ENCODE assay signal across 19 cellular contexts in genomic region chr2:170229744-170230143, GRCh38. TPM values are rescaled to one million over a fixed set of nuclear protein-coding genes. Genes with fewer than 3 reads are reported as not detected.
DNase-seq lines count a peak whose midpoint lies in the region; ATAC-seq, FAIRE-seq and TF ChIP-seq lines count a peak whose summit lies in the region.
"Had no signal": no experiment of that assay in that cellular context is flagged by ENCODE, and none has a peak within 500 bp of the region (broad histone marks: within the 10 kb centered on the region; RNA-seq: fewer than 3 reads in every experiment).

No MANE protein-coding gene starts in this region.

- no peak overlapping the region for H2AFZ ChIP-seq in HepG2 (ENCODE audit: low read length)
- no peak overlapping the region for H2AFZ ChIP-seq in mesenchymal stem cell (ENCODE audit: low read depth, low read length)

- no peak overlapping the region for H3K4ac ChIP-seq in mesenchymal stem cell (ENCODE audit: low read depth in 1 of 2, low read length in 2 of 2)

- peaks cover 0 to 19% of the 10 kb centered on the region in 2 experiments; a peak in 1 of 5 replicates for H3K27me3 ChIP-seq in HepG2 (ENCODE audit: control insufficient read depth in 1 of 2, insufficient read depth in 2 of 2, low read length in 2 of 2)
- H3K27me3 ChIP-seq in right lobe of liver = no peaks in the 10 kb centered on the region
- H3K27me3 ChIP-seq in mesenchymal stem cell (ENCODE audit: control insufficient read depth in 1 of 2, insufficient read depth in 1 of 2, low read length in 2 of 2) = no peaks in the 10 kb centered on the region
- H3K27me3 ChIP-seq: BLaER1 had no signal

- no peak overlapping the region for H3K27ac Mint-ChIP-seq in natural killer cell
- no peak overlapping the region for H3K27ac Mint-ChIP-seq in stimulated activated naive CD8-positive, alpha-beta T cell treated with anti-CD3 and anti-CD28 coated beads, Interleukin-15, amount 100 ng/mL, for 72 hours
- H3K27ac Mint-ChIP-seq: CD4-positive, alpha-beta memory T cell had no signal

- no peak for TF ChIP-seq CTCF in HepG2 (CRISPR knock-in tag; IDR thresholded peaks at IDR 0.05)
- TF ChIP-seq CTCF in right lobe of liver (IDR thresholded peaks at IDR 0.05) = no peak
- TF ChIP-seq CTCF in natural killer cell (IDR thresholded peaks at IDR 0.05) = no peak

- H3K27ac ChIP-seq in HepG2 (ENCODE audit: extremely low read length, insufficient read depth, low read length) = no peak overlapping the region
- H3K27ac ChIP-seq in right lobe of liver = no peak overlapping the region
- H3K27ac ChIP-seq in mesenchymal stem cell (ENCODE audit: low read length, poor library complexity, severe bottlenecking) = no peak overlapping the region
- H3K27ac ChIP-seq: BLaER1, RWPE1 had no signal

- CTCF ChIA-PET in HepG2 (lab: Yijun Ruan, JAX; ENCODE audit: low intra/inter-chr PET ratio, low total read pairs) = no interaction called here

- no peaks in the 10 kb centered on the region for H3K36me3 ChIP-seq in HepG2 (replicated peaks in 1 of 2; ENCODE audit: control insufficient read depth in 1 of 2, insufficient read depth in 2 of 2, low read length in 2 of 2)
- no peaks in the 10 kb centered on the region for H3K36me3 ChIP-seq in right lobe of liver
- no peaks in the 10 kb centered on the region for H3K36me3 ChIP-seq in mesenchymal stem cell (ENCODE audit: control insufficient read depth in 1 of 2, insufficient read depth in 2 of 2, low read depth in 1 of 2, low read length in 2 of 2)
- H3K36me3 ChIP-seq: BLaER1 had no signal

- TF ChIP-seq EP300 in HepG2 (IDR thresholded peaks at IDR 0.05; ENCODE audit: low read depth in 2 of 2, low read length in 2 of 2) = no peak
- no peak for TF ChIP-seq EP300 in HepG2 (CRISPR knock-in tag; IDR thresholded peaks at IDR 0.05; ENCODE audit: borderline replicate concordance)

- H2BK120ac ChIP-seq in mesenchymal stem cell (ENCODE audit: low read depth, low read length) = no peak overlapping the region

- H3K4me3 ChIP-seq in HepG2 (replicated peaks in 1 of 3; ENCODE audit: insufficient read depth in 1 of 3, low read depth in 2 of 3, low read length in 3 of 3) (0 out of 6 replicates have a peak overlapping the region, but pooled peaks of 1 of the 3 experiments have one; percentile 9), right lobe of liver (no peak overlapping the region), mesenchymal stem cell (ENCODE audit: insufficient read depth in 1 of 2, low read depth in 1 of 2, low read length in 2 of 2) (no peak overlapping the region)
- H3K4me3 ChIP-seq: BLaER1, GM12878 had no signal

- no peak overlapping the region for H2BK5ac ChIP-seq in mesenchymal stem cell (ENCODE audit: low read depth, low read length, poor library complexity, severe bottlenecking)

- TF ChIP-seq RAD21 in HepG2 (CRISPR knock-in tag; IDR thresholded peaks at IDR 0.05) = no peak

- H3K9me3 ChIP-seq in HepG2 (ENCODE audit: low read length) (no peaks in the 10 kb centered on the region), right lobe of liver (no peaks in the 10 kb centered on the region), mesenchymal stem cell (ENCODE audit: control insufficient read depth, low read length) (no peaks in the 10 kb centered on the region)
- H3K9me3 ChIP-seq: BLaER1 had no signal

- H3K18ac ChIP-seq in mesenchymal stem cell (ENCODE audit: low read depth in 1 of 2, low read length in 2 of 2) = no peak overlapping the region

- intact Hi-C loops in HepG2 (cut with micrococcal nuclease; ENCODE audit: unreplicated experiment) = no loop called here
- intact Hi-C loops in right lobe of liver (cut with DNase I) = no loop called here
- intact Hi-C loops in natural killer cell (cut with micrococcal nuclease) = no loop called here

- no peaks in the 10 kb centered on the region for H3K9me3 Mint-ChIP-seq in natural killer cell
- no peaks in the 10 kb centered on the region for H3K9me3 Mint-ChIP-seq in stimulated activated naive CD8-positive, alpha-beta T cell treated with anti-CD3 and anti-CD28 coated beads, Interleukin-15, amount 100 ng/mL, for 72 hours
- H3K9me3 Mint-ChIP-seq: CD4-positive, alpha-beta memory T cell had no signal

- no peak overlapping the region for H4K91ac ChIP-seq in mesenchymal stem cell (ENCODE audit: low read length)

- POLR2A ChIA-PET in HepG2 (lab: Yijun Ruan, JAX) = no interaction called here

- DNase-seq in HepG2 (ENCODE audit: low spot score) (no peak), right lobe of liver (no peak), erythroblast (lab: John Stamatoyannopoulos, UW) (peak; percentile 40 to 41), mesenchymal stem cell (no peak), NCI-H128 (lab: John Stamatoyannopoulos, UW; ENCODE audit: unreplicated experiment) (no peak), natural killer cell (no peak)
- no peak for DNase-seq in stimulated activated naive CD8-positive, alpha-beta T cell treated with anti-CD3 and anti-CD28 coated beads, Interleukin-15, amount 100 ng/mL, for 72 hours
- DNase-seq: CD4-positive, alpha-beta memory T cell; EL; GOT3; KG1; MV-4-11; NCI-H187 treated with DMSO at 0.1 percent for 48 hours; NCI-H510A treated with DMSO at 0.1 percent for 48 hours; SIG-M5 had no signal

- H3K4me2 ChIP-seq in HepG2 (ENCODE audit: low read depth, low read length) (peak overlapping the region; percentile 42), mesenchymal stem cell (ENCODE audit: low read length, poor library complexity, severe bottlenecking) (no peak overlapping the region)
- H3K4me2 ChIP-seq: BLaER1 had no signal

- no peaks in the 10 kb centered on the region for H3K27me3 Mint-ChIP-seq in natural killer cell (ENCODE audit: low read depth in 2 of 2)
- no peaks in the 10 kb centered on the region for H3K27me3 Mint-ChIP-seq in stimulated activated naive CD8-positive, alpha-beta T cell treated with anti-CD3 and anti-CD28 coated beads, Interleukin-15, amount 100 ng/mL, for 72 hours

- H3K4me1 ChIP-seq in HepG2 (ENCODE audit: insufficient read depth, low read length) (peaks cover 11% of the 10 kb centered on the region; the same call in 1 of the 2 replicates), right lobe of liver (no peaks in the 10 kb centered on the region), mesenchymal stem cell (ENCODE audit: control insufficient read depth, insufficient read depth, low read depth, low read length) (peaks cover 2% of the 10 kb centered on the region)
- H3K4me1 ChIP-seq: BLaER1 had no signal

- WGBS in HepG2 (ENCODE audit: low lambda C conversion rate) = 6% methylated on average over 2 of the region's 2 CpGs
- 58% methylated on average over 2 of the region's 2 CpGs for WGBS in right lobe of liver (ENCODE audit: insufficient coverage, low coverage, low lambda C conversion rate, missing lambda C conversion rate)
- no CpG with 5 or more reads among the region's 2 CpGs for WGBS in mesenchymal stem cell

- FAIRE-seq in HepG2 (lab: Jason Lieb, UNC) = no peak
- FAIRE-seq: A204.1, GM12878 had no signal

- no peak overlapping the region for H3K23ac ChIP-seq in mesenchymal stem cell (ENCODE audit: low read length in 2 of 2)

- H3K9ac ChIP-seq in HepG2 (ENCODE audit: insufficient read depth, low read depth, low read length) (no peak overlapping the region), mesenchymal stem cell (ENCODE audit: low read length) (peak overlapping the region; percentile 14)
- H3K9ac ChIP-seq: BLaER1 had no signal

- H3K4me1 Mint-ChIP-seq in natural killer cell = no peaks in the 10 kb centered on the region
- no peaks in the 10 kb centered on the region for H3K4me1 Mint-ChIP-seq in stimulated activated naive CD8-positive, alpha-beta T cell treated with anti-CD3 and anti-CD28 coated beads, Interleukin-15, amount 100 ng/mL, for 72 hours

- in situ Hi-C loops in HepG2 (cut with HindIII; ENCODE audit: extremely low pct_ligation_motif_present, low pct_unique_long_range_greater_than_20kb) = loop anchor here (10.0 kb wide), 2 partner anchors 135 to 585 kb away; partner anchors contain the start of gene GAD1

- ATAC-seq in HepG2 (peak; percentile 28; the same call in 1 of the 3 replicates), right lobe of liver (no peak), natural killer cell (no peak)
- ATAC-seq in stimulated activated naive CD8-positive, alpha-beta T cell treated with anti-CD3 and anti-CD28 coated beads, Interleukin-15, amount 100 ng/mL, for 72 hours = no peak
- ATAC-seq: GM12878 had no signal

- H4K20me1 ChIP-seq in HepG2 (ENCODE audit: insufficient read depth, low read length) = no peaks in the 10 kb centered on the region
- H4K20me1 ChIP-seq: BLaER1 had no signal

- H3K79me2 ChIP-seq in HepG2 (ENCODE audit: insufficient read depth, low read length) = no peaks in the 10 kb centered on the region

- no peaks in the 10 kb centered on the region for H3K36me3 Mint-ChIP-seq in natural killer cell
- H3K36me3 Mint-ChIP-seq: CD4-positive, alpha-beta memory T cell had no signal

- TF ChIP-seq POLR2A in HepG2 (IDR thresholded peaks at IDR 0.05; ENCODE audit: insufficient read depth in 1 of 2, low read depth in 2 of 2, low read length in 2 of 2) = no peak
- no peak for TF ChIP-seq POLR2A in right lobe of liver (IDR thresholded peaks at IDR 0.05)
- no peak for TF ChIP-seq POLR2A in erythroblast (IDR thresholded peaks at IDR 0.05; ENCODE audit: low read length)

- no peak overlapping the region for H3K4me3 Mint-ChIP-seq in natural killer cell
- no peak overlapping the region for H3K4me3 Mint-ChIP-seq in stimulated activated naive CD8-positive, alpha-beta T cell treated with anti-CD3 and anti-CD28 coated beads, Interleukin-15, amount 100 ng/mL, for 72 hours
- H3K4me3 Mint-ChIP-seq: CD4-positive, alpha-beta memory T cell had no signal

- no peak overlapping the region for H2AK5ac ChIP-seq in mesenchymal stem cell (ENCODE audit: low read length, severe bottlenecking)

- no peak overlapping the region for H2BK12ac ChIP-seq in mesenchymal stem cell (ENCODE audit: low read length in 2 of 2)

- H4K8ac ChIP-seq in mesenchymal stem cell (ENCODE audit: low read length) = no peak overlapping the region

- H3K79me1 ChIP-seq in mesenchymal stem cell (replicated peaks; ENCODE audit: low read length, poor library complexity, severe bottlenecking) = no peaks in the 10 kb centered on the region

- no TSS peak for BruUV-seq in HepG2 (replicated peaks; lab: Mats Ljungman, UMichigan)

- H3K14ac ChIP-seq in mesenchymal stem cell (ENCODE audit: low read length in 2 of 2) = no peak overlapping the region

- H2BK15ac ChIP-seq in mesenchymal stem cell (ENCODE audit: low read depth, poor library complexity, severe bottlenecking) = no peak overlapping the region

RNA-seq across cellular contexts. Expression of gene MYO3B, which starts 51.8 kb away (rescaled TPM):
- total RNA-seq in HepG2 (2016; rRNA removed; fragmentation: Illumina TruSeq; extraction: Trizol) (not detected in 2 replicates), right lobe of liver (under 1 TPM in 2 of 6 experiments, not detected in 4; 0.18 to 0.25 TPM), natural killer cell (under 1 TPM; 0.68 to 0.88 (median 0.75) TPM)
- total RNA-seq in HepG2 (2016; cell fraction: cytosol; rRNA removed; fragmentation: Illumina TruSeq; extraction: Trizol; ENCODE audit: low read depth) = not detected in 2 replicates
- total RNA-seq in HepG2 (2016; cell fraction: insoluble cytoplasmic fraction; rRNA removed; fragmentation: Illumina TruSeq; extraction: Trizol) = 0.02 TPM in 1 of 2 replicates, not detected in the other
- total RNA-seq in HepG2 (2016; cell fraction: membrane; rRNA removed; fragmentation: Illumina TruSeq; extraction: Trizol) = not detected in 2 replicates
- not detected in 2 replicates for total RNA-seq in HepG2 (2016; cell fraction: nucleus; rRNA removed; fragmentation: Illumina TruSeq; extraction: Trizol)
- 0.01 TPM in 1 of 2 replicates, not detected in the other for polyA plus RNA-seq in HepG2 (2011; rRNA removed)
- polyA plus RNA-seq in HepG2 (2011; cell fraction: cytosol; rRNA removed) = 0.01 TPM in 1 of 2 replicates, not detected in the other
- polyA plus RNA-seq in HepG2 (2011; cell fraction: nucleus; rRNA removed) = not detected in 2 replicates
- polyA plus RNA-seq in HepG2 (2012) = 0.03 and 0.08 TPM in 2 replicates
- polyA plus RNA-seq in HepG2 (2016; cell fraction: cytosol; fragmentation: Illumina TruSeq; extraction: Trizol; ENCODE audit: low read depth) = not detected in 2 replicates
- 0.04 TPM in 1 of 2 replicates, not detected in the other for polyA plus RNA-seq in HepG2 (2016; cell fraction: insoluble cytoplasmic fraction; fragmentation: Illumina TruSeq; extraction: Trizol; ENCODE audit: low read depth)
- polyA plus RNA-seq in HepG2 (2016; cell fraction: membrane; fragmentation: Illumina TruSeq; extraction: Trizol; ENCODE audit: low read depth) = not detected in 2 replicates
- not detected in 2 replicates for polyA plus RNA-seq in HepG2 (2016; cell fraction: nucleus; fragmentation: Illumina TruSeq; extraction: Trizol; ENCODE audit: insufficient read depth, low read depth)
- polyA minus RNA-seq in HepG2 (2011; rRNA and poly(A)+ RNA removed; ENCODE audit: low replicate concordance) = 0.08 TPM in 1 of 2 replicates, not detected in the other
- polyA minus RNA-seq in HepG2 (2011; cell fraction: cytosol; rRNA and poly(A)+ RNA removed) = not detected in 2 replicates
- polyA minus RNA-seq in HepG2 (2011; cell fraction: nucleus; rRNA and poly(A)+ RNA removed) = 0.26 TPM in 1 of 2 replicates, not detected in the other
- polyA plus RNA-seq in mesenchymal stem cell (2013, experiment 1 of 2) = 0.08 TPM
- 0.11 TPM for polyA plus RNA-seq in mesenchymal stem cell (2013, experiment 2 of 2)
- total RNA-seq: CD4-positive, alpha-beta memory T cell had no signal
- polyA plus RNA-seq: CD4-positive, alpha-beta memory T cell had no signal

Comparison
In these comparisons a context has a peak if more than half of its experiments do, and no peak if none do; other contexts are left out.
1. DNase-seq: peak in erythroblast (2 of 2); none in HepG2 (single experiment), right lobe of liver (0 of 3), mesenchymal stem cell (single experiment), NCI-H128 (single experiment), natural killer cell (single experiment) and stimulated activated naive CD8-positive, alpha-beta T cell treated with anti-CD3 and anti-CD28 coated beads, Interleukin-15, amount 100 ng/mL, for 72 hours (0 of 2).